9 cellular contexts compared by ENCODE assay signal in genomic region chr1:51237313-51237700, GRCh38. TPM values are rescaled to one million over a fixed set of nuclear protein-coding genes. Genes with fewer than 3 reads are reported as not detected.
A peak's percentile ranks its signal among the peaks of the same experiment; 100 is the strongest.
DNase-seq lines count a peak whose midpoint lies in the region; ATAC-seq and TF ChIP-seq lines count a peak whose summit lies in the region.
"Had no signal": no experiment of that assay in that cellular context is flagged by ENCODE, and none has a peak within 500 bp of the region (broad histone marks: within the 10 kb centered on the region; RNA-seq: fewer than 3 reads in every experiment).

No MANE protein-coding gene starts in this region.

- in situ Hi-C loops in mammary epithelial cell (cut with MboI; ENCODE audit: low sequenced_read_pairs in 2 of 2), result no loop called here

- CTCF ChIA-PET in mammary epithelial cell (lab: Charles Lee; ENCODE audit: low non-redundant PET), result no interaction called here

- H4K20me1 ChIP-seq in mammary epithelial cell (ENCODE audit: insufficient read depth, low read length), result no peaks in the 10 kb centered on the region

- dilution Hi-C loops in mammary epithelial cell (cut with HindIII; ENCODE audit: low sequenced_read_pairs), result no loop called here

- H3K36me3 ChIP-seq in left ventricle myocardium inferior, result no peaks in the 10 kb centered on the region
- no peaks in the 10 kb centered on the region for H3K36me3 ChIP-seq in mammary epithelial cell (ENCODE audit: insufficient read depth, low read length)
- no peaks in the 10 kb centered on the region for H3K36me3 ChIP-seq in lower lobe of right lung
- H3K36me3 ChIP-seq in aorta (ENCODE audit: control insufficient read depth in 1 of 2, insufficient read depth in 2 of 2, low read length in 1 of 2), result no peaks in the 10 kb centered on the region

- H3K27me3 ChIP-seq in left ventricle myocardium inferior (ENCODE audit: low read depth), result no peaks in the 10 kb centered on the region
- no peaks in the 10 kb centered on the region for H3K27me3 ChIP-seq in mammary epithelial cell (ENCODE audit: insufficient read depth, low read length)
- no peaks in the 10 kb centered on the region for H3K27me3 ChIP-seq in lower lobe of right lung (ENCODE audit: low read depth)
- H3K27me3 ChIP-seq in aorta (ENCODE audit: control insufficient read depth in 1 of 2, insufficient read depth in 2 of 2, low read length in 1 of 2), result no peaks in the 10 kb centered on the region

- H3K4me2 ChIP-seq in mammary epithelial cell (ENCODE audit: insufficient read depth, low read depth, low read length), result peak overlapping the region; percentile 98

- no TSS peak for BruUV-seq in mammary epithelial cell (replicated peaks; lab: Mats Ljungman, UMichigan)

- H3K9ac ChIP-seq in mammary epithelial cell (ENCODE audit: insufficient read depth, low read length), result peak overlapping the region; percentile 98

- DNase-seq in left ventricle myocardium inferior (no peak), Right ventricle myocardium superior (no peak), mammary epithelial cell (peak; percentile 38), lower lobe of right lung (no peak), aorta (no peak)
- no peak for DNase-seq in stimulated activated CD4-positive, alpha-beta T cell treated with anti-CD3 and anti-CD28 coated beads, Interleukin-15, amount 100 ng/mL, for 24 hours
- DNase-seq: activated gamma-delta T cell had no signal

- H3K27ac ChIP-seq in left ventricle myocardium inferior (replicated peaks), result peak overlapping the region; percentile 95
- peak overlapping the region; percentile 89 for H3K27ac ChIP-seq in mammary epithelial cell (ENCODE audit: insufficient read depth, low read depth, low read length)
- H3K27ac ChIP-seq in lower lobe of right lung, result peak overlapping the region; percentile 94
- peak overlapping the region; percentile 49 to 73 for H3K27ac ChIP-seq in aorta (ENCODE audit: low read depth in 1 of 2, low read length in 2 of 2)

- H3K9me3 ChIP-seq in left ventricle myocardium inferior (replicated peaks) (no peaks in the 10 kb centered on the region), mammary epithelial cell (replicated peaks; ENCODE audit: insufficient read depth, low read length) (no peaks in the 10 kb centered on the region), lower lobe of right lung (no peaks in the 10 kb centered on the region), aorta (ENCODE audit: control insufficient read depth, low read length) (no peaks in the 10 kb centered on the region)

- H3K4me3 ChIP-seq in left ventricle myocardium inferior, result peak overlapping the region; percentile 98
- H3K4me3 ChIP-seq in mammary epithelial cell (replicated peaks in 1 of 3; ENCODE audit: insufficient read depth in 1 of 3, low read depth in 2 of 3, low read length in 3 of 3), result peak overlapping the region; percentile 75 to 97 (median 88)
- H3K4me3 ChIP-seq in lower lobe of right lung, result peak overlapping the region; percentile 89
- H3K4me3 ChIP-seq in aorta (ENCODE audit: low read length in 2 of 2), result peak overlapping the region; percentile 51 to 73

- H3K4me1 ChIP-seq in left ventricle myocardium inferior (peaks cover 74% of the 10 kb centered on the region), mammary epithelial cell (ENCODE audit: insufficient read depth, low read length) (peaks cover 16% of the 10 kb centered on the region), lower lobe of right lung (peaks cover 57% of the 10 kb centered on the region), aorta (ENCODE audit: control insufficient read depth in 1 of 2, insufficient read depth in 2 of 2, low read length in 2 of 2) (peaks cover 9 to 11% of the 10 kb centered on the region in 2 donors)

- intact Hi-C loops in left ventricle myocardium inferior (cut with micrococcal nuclease) (no loop called here), Right ventricle myocardium superior (cut with DNase I) (loop anchor here (10.0 kb wide), 1 partner anchor 57 kb away; no protein-coding TSS in a partner anchor), mammary epithelial cell (cut with micrococcal nuclease) (loop anchor here (1.0 to 2.0 kb wide), 3 partner anchors 23 to 60 kb away; no protein-coding TSS in a partner anchor), lower lobe of right lung (cut with DNase I) (no loop called here), aorta (cut with DNase I) (loop anchor here (5.0 to 10.0 kb wide), 3 partner anchors 45 to 60 kb away; no protein-coding TSS in a partner anchor)

- peaks cover 59% of the 10 kb centered on the region for H3K79me2 ChIP-seq in mammary epithelial cell (ENCODE audit: insufficient read depth, low read length)

- WGBS in mammary epithelial cell (ENCODE audit: low coverage, missing lambda C conversion rate), result 6% methylated on average over 7 of the region's 9 CpGs
- WGBS in aorta, 2 donors, result 0% methylated on average over 9 of the region's 9 CpGs

- peak overlapping the region; percentile 98 for H2AFZ ChIP-seq in mammary epithelial cell (ENCODE audit: low read depth, low read length)

- no peak for ATAC-seq in Right ventricle myocardium superior (ENCODE audit: poor library complexity)
- no peak for ATAC-seq in lower lobe of right lung
- ATAC-seq in aorta (ENCODE audit: low FRiP score), result no peak
- ATAC-seq in GM21717 (IDR thresholded peaks at IDR 0.05; ENCODE audit: unreplicated experiment), result no peak
- ATAC-seq in GM18868 (IDR thresholded peaks at IDR 0.05; ENCODE audit: unreplicated experiment), result no peak

- TF ChIP-seq CTCF in left ventricle myocardium inferior (IDR thresholded peaks at IDR 0.05; ENCODE audit: borderline replicate concordance) (no peak), mammary epithelial cell (conservative IDR thresholded peaks at IDR 0.05 in 1 of 2, IDR thresholded peaks at IDR 0.05 in 1 of 2; ENCODE audit: extremely low read depth in 1 of 2, insufficient read depth in 1 of 2, low read depth in 1 of 2, low read length in 2 of 2) (no peak), lower lobe of right lung (IDR thresholded peaks at IDR 0.05) (no peak)

RNA-seq across cellular contexts. Expression of gene RNF11, which starts 1.2 kb away (rescaled TPM):
- total RNA-seq in left ventricle myocardium inferior (116 TPM), Right ventricle myocardium superior (106 TPM), mammary epithelial cell (10 to 100 TPM; 82.7 to 92.0 TPM), lower lobe of right lung (83.6 TPM), aorta (100 to 1,000 TPM; 116 to 151 TPM)
- polyA plus RNA-seq in mammary epithelial cell (79.5 TPM), aorta (100 to 1,000 TPM; 110 to 168 TPM)
- polyA minus RNA-seq in mammary epithelial cell, result 187 TPM

Comparison
In these comparisons a context has a peak if more than half of its experiments do, and no peak if none do; other contexts are left out.
1. intact Hi-C loops: an anchor here in Right ventricle myocardium superior (10.0 kb wide), mammary epithelial cell (1.0 to 2.0 kb wide) and aorta (5.0 to 10.0 kb wide); none called in left ventricle myocardium inferior and lower lobe of right lung.